ENCODE assay signal across 2 cellular contexts in the genomic region with DNA sequence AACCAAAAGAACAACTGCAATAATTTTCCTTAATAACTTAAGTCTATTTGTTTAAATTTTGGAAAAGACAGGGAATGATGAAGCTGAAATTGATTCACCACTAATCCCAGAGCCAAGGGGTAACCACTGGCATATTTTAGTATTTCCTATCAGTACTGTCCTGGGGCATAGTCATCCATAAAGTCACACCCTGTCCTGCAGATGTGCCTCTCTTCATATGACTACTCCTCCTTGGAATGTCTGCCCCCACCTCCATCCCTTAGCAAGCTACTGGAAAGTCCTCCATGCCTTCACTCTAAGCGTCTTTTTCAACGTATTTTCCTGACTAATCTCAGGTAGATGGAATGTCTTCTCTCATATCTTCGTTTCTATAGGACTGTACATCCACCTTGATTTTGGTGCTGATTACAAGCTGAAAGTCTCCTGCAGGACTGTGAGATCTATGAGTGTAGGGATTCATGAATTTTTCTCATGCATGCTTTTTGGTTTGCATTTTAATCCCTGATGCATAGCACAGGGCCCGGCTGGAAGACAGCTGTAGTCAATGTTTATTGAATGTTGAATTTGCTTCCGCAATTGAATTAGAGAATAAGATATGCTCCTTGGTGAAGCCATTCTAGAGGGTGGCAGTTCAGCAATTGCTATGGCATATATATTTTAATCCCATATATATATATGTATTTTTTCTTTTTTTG.
TF ChIP-seq lines count a peak whose summit lies in the region.

No MANE protein-coding gene starts in this region.

TF ChIP-seq in IMR-90, 13 proteins besides CTCF, POLR2A, EP300 and RAD21:
- TF ChIP-seq MXI1 (IDR thresholded peaks at IDR 0.05; ENCODE audit: borderline replicate concordance, low read depth, low read length) (no peak), BHLHE40 (IDR thresholded peaks at IDR 0.05; ENCODE audit: low read depth, low read length) (no peak), FOS (IDR thresholded peaks at IDR 0.05; ENCODE audit: low read depth, low read length) (0 out of 2 replicates have a peak, but pooled peaks have one; percentile 57), MAZ (IDR thresholded peaks at IDR 0.05; ENCODE audit: borderline replicate concordance, low read depth, low read length) (peak; percentile 74; the same call in 1 of the 2 replicates)
- TF ChIP-seq, protein P1, sequence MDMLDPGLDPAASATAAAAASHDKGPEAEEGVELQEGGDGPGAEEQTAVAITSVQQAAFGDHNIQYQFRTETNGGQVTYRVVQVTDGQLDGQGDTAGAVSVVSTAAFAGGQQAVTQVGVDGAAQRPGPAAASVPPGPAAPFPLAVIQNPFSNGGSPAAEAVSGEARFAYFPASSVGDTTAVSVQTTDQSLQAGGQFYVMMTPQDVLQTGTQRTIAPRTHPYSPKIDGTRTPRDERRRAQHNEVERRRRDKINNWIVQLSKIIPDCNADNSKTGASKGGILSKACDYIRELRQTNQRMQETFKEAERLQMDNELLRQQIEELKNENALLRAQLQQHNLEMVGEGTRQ (IDR thresholded peaks at IDR 0.05; ENCODE audit: low read depth, low read length) = no peak

TF ChIP-seq in GM12891, 5 proteins besides CTCF, POLR2A, EP300 and RAD21 (continued from another document):
- TF ChIP-seq SPI1 (IDR thresholded peaks at IDR 0.05; ENCODE audit: low read depth, low read length) (no peak), POU2F2 (IDR thresholded peaks at IDR 0.05; ENCODE audit: low read depth, low read length) (no peak), POLR2AphosphoS5 (IDR thresholded peaks at IDR 0.05; ENCODE audit: low read depth, low read length) (no peak), TAF1 (IDR thresholded peaks at IDR 0.05; ENCODE audit: low read depth, low read length) (no peak)
